Comparison of ENCODE assay signal across 1 cellular context in genomic region chr4:88296413-88297052, GRCh38.
TF ChIP-seq lines count a peak whose summit lies in the region.

No MANE protein-coding gene starts in this region.

TF ChIP-seq in HepG2, 621 proteins besides CTCF, POLR2A, EP300 and RAD21:
- no peak for TF ChIP-seq ZNF512B (CRISPR knock-in tag; IDR thresholded peaks at IDR 0.05; ENCODE audit: borderline replicate concordance)
- TF ChIP-seq GRHL1 (CRISPR knock-in tag; conservative IDR thresholded peaks at IDR 0.05), result no peak
- no peak for TF ChIP-seq ZBTB42 (CRISPR knock-in tag; IDR thresholded peaks at IDR 0.05)
- TF ChIP-seq ZBTB43 (CRISPR knock-in tag; conservative IDR thresholded peaks at IDR 0.05), result no peak
- TF ChIP-seq HNF1B (CRISPR knock-in tag; IDR thresholded peaks at IDR 0.05), result no peak
- no peak for TF ChIP-seq SPEN (CRISPR knock-in tag; IDR thresholded peaks at IDR 0.05; ENCODE audit: low read depth)
- no peak for TF ChIP-seq ATF1 (CRISPR knock-in tag; IDR thresholded peaks at IDR 0.05)
- TF ChIP-seq SNAPC4 (CRISPR knock-in tag; IDR thresholded peaks at IDR 0.05), result no peak
- TF ChIP-seq BATF2 (CRISPR knock-in tag; IDR thresholded peaks at IDR 0.05), result no peak
- no peak for TF ChIP-seq SP4 (CRISPR knock-in tag; IDR thresholded peaks at IDR 0.05)
- no peak for TF ChIP-seq GMEB2 (CRISPR knock-in tag; IDR thresholded peaks at IDR 0.05; ENCODE audit: low read depth)
- TF ChIP-seq TRAFD1 (CRISPR knock-in tag; IDR thresholded peaks at IDR 0.05; ENCODE audit: borderline replicate concordance), result no peak
- no peak for TF ChIP-seq MTA3 (CRISPR knock-in tag; IDR thresholded peaks at IDR 0.05)
- TF ChIP-seq NFIC (IDR thresholded peaks at IDR 0.05; ENCODE audit: low read length), result no peak
- no peak for TF ChIP-seq SCMH1 (CRISPR knock-in tag; IDR thresholded peaks at IDR 0.05; ENCODE audit: borderline replicate concordance)
